ENCODE assay signal across 20 cellular contexts in genomic region chr12:52167578-52167977, GRCh38. TPM values are rescaled to one million over a fixed set of nuclear protein-coding genes. Genes with fewer than 3 reads are reported as not detected.
A peak's percentile ranks its signal among the peaks of the same experiment; 100 is the strongest.
DNase-seq lines count a peak whose midpoint lies in the region; ATAC-seq and TF ChIP-seq lines count a peak whose summit lies in the region.
"Had no signal": no experiment of that assay in that cellular context is flagged by ENCODE, and none has a peak within 500 bp of the region (broad histone marks: within the 10 kb centered on the region; RNA-seq: fewer than 3 reads in every experiment).

No MANE protein-coding gene starts in this region.

- TF ChIP-seq CTCF in MCF 10A (IDR thresholded peaks at IDR 0.05; ENCODE audit: unreplicated experiment): no peak
- no peak for TF ChIP-seq CTCF in breast epithelium (IDR thresholded peaks at IDR 0.05)
- no peak for TF ChIP-seq CTCF in osteocyte (IDR thresholded peaks at IDR 0.05)
- no peak for TF ChIP-seq CTCF in foreskin keratinocyte (conservative IDR thresholded peaks at IDR 0.05)

- H3K4me1 Mint-ChIP-seq in MCF 10A (ENCODE audit: insufficient read depth, unreplicated experiment) (peaks cover 49% of the 10 kb centered on the region), T-helper 17 cell (peaks cover 15% of the 10 kb centered on the region), osteocyte (ENCODE audit: unreplicated experiment) (peaks cover 68% of the 10 kb centered on the region)
- H3K4me1 Mint-ChIP-seq in activated CD4-positive, alpha-beta T cell treated with anti-CD3 and anti-CD28 coated beads, Interleukin-2, amount 10 ng/mL, durations not matched to agents 7 days and 5 days: peaks cover 18% of the 10 kb centered on the region
- H3K4me1 Mint-ChIP-seq: IgD-negative memory B cell had no signal

- H3K27ac Mint-ChIP-seq in MCF 10A (ENCODE audit: low read depth, unreplicated experiment) (peak overlapping the region; percentile 39), T-helper 17 cell (peak overlapping the region; percentile 8), osteocyte (ENCODE audit: unreplicated experiment) (peak overlapping the region; percentile 25)
- no peak overlapping the region for H3K27ac Mint-ChIP-seq in activated CD4-positive, alpha-beta T cell treated with anti-CD3 and anti-CD28 coated beads, Interleukin-2, amount 10 ng/mL, durations not matched to agents 7 days and 5 days
- H3K27ac Mint-ChIP-seq: CD4-positive, CD25-positive, alpha-beta regulatory T cell; IgD-negative memory B cell had no signal

- BruUV-seq in MCF 10A (replicated peaks; lab: Mats Ljungman, UMichigan): no TSS peak

- CTCF ChIA-PET in MCF 10A (lab: Yijun Ruan, JAX): interaction anchor here (1.0 kb wide), 1 partner anchor 11 kb away, joined by 4 read pairs; no protein-coding TSS in a partner anchor
- CTCF ChIA-PET in activated CD4-positive, alpha-beta T cell treated with anti-CD3 and anti-CD28 coated beads, Interleukin-2, amount 10 ng/mL, durations not matched to agents 7 days and 5 days (lab: Charles Lee): no interaction called here

- ATAC-seq in T-helper 17 cell (no peak), GM21367 (IDR thresholded peaks at IDR 0.05; ENCODE audit: unreplicated experiment) (no peak), foreskin keratinocyte (no peak)

- H3K27ac ChIP-seq in breast epithelium: no peak overlapping the region
- H3K27ac ChIP-seq in foreskin keratinocyte: no peak overlapping the region
- H3K27ac ChIP-seq: BLaER1 had no signal

- H3K36me3 Mint-ChIP-seq in MCF 10A (ENCODE audit: insufficient read depth, unreplicated experiment): peaks cover 4% of the 10 kb centered on the region
- H3K36me3 Mint-ChIP-seq in T-helper 17 cell (ENCODE audit: low read depth): no peaks in the 10 kb centered on the region
- H3K36me3 Mint-ChIP-seq in osteocyte (ENCODE audit: unreplicated experiment): no peaks in the 10 kb centered on the region
- no peaks in the 10 kb centered on the region for H3K36me3 Mint-ChIP-seq in activated CD4-positive, alpha-beta T cell treated with anti-CD3 and anti-CD28 coated beads, Interleukin-2, amount 10 ng/mL, durations not matched to agents 7 days and 5 days (ENCODE audit: low read depth)
- H3K36me3 Mint-ChIP-seq: CD4-positive, CD25-positive, alpha-beta regulatory T cell; IgD-negative memory B cell had no signal

- H3K4me1 ChIP-seq in breast epithelium (peaks cover 0 to 5% of the 10 kb centered on the region in 2 donors), foreskin keratinocyte (peaks cover 14% of the 10 kb centered on the region)

- H3K4me3 ChIP-seq in breast epithelium: no peak overlapping the region
- H3K4me3 ChIP-seq: BLaER1 had no signal

- H3K4me3 Mint-ChIP-seq in MCF 10A (ENCODE audit: unreplicated experiment): no peak overlapping the region
- no peak overlapping the region for H3K4me3 Mint-ChIP-seq in T-helper 17 cell
- H3K4me3 Mint-ChIP-seq in osteocyte (ENCODE audit: unreplicated experiment): no peak overlapping the region
- no peak overlapping the region for H3K4me3 Mint-ChIP-seq in activated CD4-positive, alpha-beta T cell treated with anti-CD3 and anti-CD28 coated beads, Interleukin-2, amount 10 ng/mL, durations not matched to agents 7 days and 5 days
- H3K4me3 Mint-ChIP-seq: CD4-positive, CD25-positive, alpha-beta regulatory T cell; IgD-negative memory B cell had no signal

- H3K9me3 ChIP-seq in breast epithelium: no peaks in the 10 kb centered on the region
- H3K9me3 ChIP-seq in T-helper 17 cell (ENCODE audit: control insufficient read depth, low read length, poor library complexity, severe bottlenecking): no peaks in the 10 kb centered on the region
- H3K9me3 ChIP-seq: BLaER1 had no signal

- H3K36me3 ChIP-seq in breast epithelium: no peaks in the 10 kb centered on the region
- H3K36me3 ChIP-seq: BLaER1 had no signal

- H3K27me3 Mint-ChIP-seq in MCF 10A (ENCODE audit: insufficient read depth, unreplicated experiment) (no peaks in the 10 kb centered on the region), T-helper 17 cell (no peaks in the 10 kb centered on the region), osteocyte (ENCODE audit: unreplicated experiment) (no peaks in the 10 kb centered on the region)
- no peaks in the 10 kb centered on the region for H3K27me3 Mint-ChIP-seq in activated CD4-positive, alpha-beta T cell treated with anti-CD3 and anti-CD28 coated beads, Interleukin-2, amount 10 ng/mL, durations not matched to agents 7 days and 5 days
- H3K27me3 Mint-ChIP-seq: CD4-positive, CD25-positive, alpha-beta regulatory T cell had no signal

- no peak for TF ChIP-seq POLR2A in breast epithelium (IDR thresholded peaks at IDR 0.05)

- DNase-seq in MCF 10A (ENCODE audit: unreplicated experiment) (no peak), breast epithelium (ENCODE audit: low spot score in 2 of 2) (no peak), T-helper 17 cell (no peak), osteocyte (ENCODE audit: extremely low spot score, unreplicated experiment) (no peak), foreskin keratinocyte (no peak)
- DNase-seq in activated CD4-positive, alpha-beta T cell treated with anti-CD3 and anti-CD28 coated beads, Interleukin-2, amount 10 ng/mL, durations not matched to agents 7 days and 5 days: no peak
- DNase-seq: 8988T; CD4-positive, CD25-positive, alpha-beta regulatory T cell; HCEC 1CT; NCI-H1105; NCI-H1436 treated with DMSO at 0.1 percent for 48 hours; NCI-H1930; NCI-H2107; NCI-H524; NCI-H774; SHP77 treated with DMSO at 0.1 percent for 48 hours had no signal

- intact Hi-C loops in MCF 10A (cut with micrococcal nuclease) (no loop called here), breast epithelium (cut with DNase I; ENCODE audit: low total_unique reads) (no loop called here)

- H3K27me3 ChIP-seq in breast epithelium (no peaks in the 10 kb centered on the region), foreskin keratinocyte (no peaks in the 10 kb centered on the region)
- H3K27me3 ChIP-seq: BLaER1 had no signal

- POLR2A ChIA-PET in MCF 10A (lab: Yijun Ruan, JAX): interaction anchor here (0.9 to 1.1 kb wide), 3 partner anchors 8 to 160 kb away, joined by 3 to 6 read pairs (median 3); no protein-coding TSS in a partner anchor
- POLR2A ChIA-PET in activated CD4-positive, alpha-beta T cell treated with anti-CD3 and anti-CD28 coated beads, Interleukin-2, amount 10 ng/mL, durations not matched to agents 7 days and 5 days (lab: Charles Lee): interaction anchor here (0.7 kb wide), 1 partner anchor 78 kb away, joined by 3 read pairs; no protein-coding TSS in a partner anchor

- H3K9me3 Mint-ChIP-seq in MCF 10A (ENCODE audit: unreplicated experiment) (no peaks in the 10 kb centered on the region), osteocyte (ENCODE audit: unreplicated experiment) (no peaks in the 10 kb centered on the region)
- no peaks in the 10 kb centered on the region for H3K9me3 Mint-ChIP-seq in activated CD4-positive, alpha-beta T cell treated with anti-CD3 and anti-CD28 coated beads, Interleukin-2, amount 10 ng/mL, durations not matched to agents 7 days and 5 days
- H3K9me3 Mint-ChIP-seq: CD4-positive, CD25-positive, alpha-beta regulatory T cell; IgD-negative memory B cell had no signal

RNA-seq across cellular contexts. Expression of gene KRT80, which starts 24.2 kb away (rescaled TPM):
- total RNA-seq in MCF 10A (2022) (27.4 and 52.3 TPM in 2 replicates), breast epithelium (1 to 10 TPM in 2 of 3 donors, not detected in 1; 2.9 to 9.8 TPM), T-helper 17 cell (not detected), osteocyte (9.2 and 9.9 TPM in 2 replicates), foreskin keratinocyte (2.5 and 5.3 TPM in 2 replicates)
- 2.2 and 4.1 TPM in 2 replicates for polyA plus RNA-seq in foreskin keratinocyte
- not detected for total RNA-seq in activated CD4-positive, alpha-beta T cell treated with anti-CD3 and anti-CD28 coated beads, Interleukin-2, amount 10 ng/mL, durations not matched to agents 7 days and 5 days
- total RNA-seq: CD4-positive, CD25-positive, alpha-beta regulatory T cell; H1 had no signal
- polyA plus RNA-seq: CD4-positive, CD25-positive, alpha-beta regulatory T cell; IgD-negative memory B cell had no signal
